ENCODE assay signal across 17 cellular contexts in the genomic region with DNA sequence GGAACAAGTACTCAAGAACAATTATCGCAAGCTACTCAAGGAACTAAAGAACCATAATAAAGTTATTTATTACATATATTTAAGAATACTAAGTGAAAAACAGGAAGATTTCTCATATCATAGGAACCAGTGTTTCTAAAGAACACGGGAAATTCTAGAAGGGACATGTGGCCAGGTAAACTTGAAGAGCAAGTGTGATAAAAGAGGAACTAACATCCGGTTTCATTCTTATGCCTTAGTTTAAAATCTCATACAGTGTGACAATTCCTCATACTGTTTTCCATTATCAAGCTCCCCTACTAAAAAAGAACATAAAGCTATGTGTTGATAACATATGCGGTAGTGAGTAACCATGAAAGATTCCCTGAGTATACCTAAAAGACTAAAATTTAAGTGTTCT. TPM values are rescaled to one million over a fixed set of nuclear protein-coding genes. Genes with fewer than 3 reads are reported as not detected.
DNase-seq lines count a peak whose midpoint lies in the region; ATAC-seq, FAIRE-seq and TF ChIP-seq lines count a peak whose summit lies in the region.
"Had no signal": no experiment of that assay in that cellular context is flagged by ENCODE, and none has a peak within 500 bp of the region (broad histone marks: within the 10 kb centered on the region; RNA-seq: fewer than 3 reads in every experiment).

No MANE protein-coding gene starts in this region.

- H3K4me3 ChIP-seq in mammary epithelial cell (replicated peaks in 1 of 3; ENCODE audit: insufficient read depth in 1 of 3, low read depth in 2 of 3, low read length in 3 of 3), result no peak overlapping the region
- H3K4me3 ChIP-seq: BLaER1, tibial nerve had no signal

- H3K27me3 ChIP-seq in mammary epithelial cell (ENCODE audit: insufficient read depth, low read length), result no peaks in the 10 kb centered on the region
- H3K27me3 ChIP-seq: BLaER1, foreskin keratinocyte, tibial nerve had no signal

- DNase-seq in CD1c-positive myeloid dendritic cell (ENCODE audit: extremely low spot score) (peak; percentile 60), GM12892 (ENCODE audit: insufficient read length) (no peak), anterior cingulate cortex (lab: John Stamatoyannopoulos, UW) (no peak), mammary epithelial cell (no peak), COLO829 (ENCODE audit: low spot score) (no peak)
- no peak for DNase-seq in activated naive CD8-positive, alpha-beta T cell treated with anti-CD3 and anti-CD28 coated beads, Interleukin-2, amount 10 ng/mL, durations not matched to agents 7 days and 5 days
- DNase-seq in activated CD4-positive, CD25-positive, alpha-beta regulatory T cell treated with anti-CD3 and anti-CD28 coated beads, Interleukin-2, amount 50 U/mL, for 72 hours, result no peak
- DNase-seq: activated CD4-positive, alpha-beta T cell treated with anti-CD3 and anti-CD28 coated beads, Interleukin-2, amount 50 U/mL, for 48 hours; central memory CD4-positive, alpha-beta T cell; foreskin keratinocyte; NCI-H2081; NCI-H526; stimulated activated CD4-positive, alpha-beta T cell treated with anti-CD3 and anti-CD28 coated beads, Interleukin-4, amount 100 ng/mL, for 1 hour had no signal

- BruUV-seq in mammary epithelial cell (replicated peaks; lab: Mats Ljungman, UMichigan), result no TSS peak

- in situ Hi-C loops in mammary epithelial cell (cut with MboI; ENCODE audit: low sequenced_read_pairs in 2 of 2), result no loop called here

- no peak overlapping the region for H3K9ac ChIP-seq in mammary epithelial cell (ENCODE audit: insufficient read depth, low read length)
- H3K9ac ChIP-seq: BLaER1 had no signal

- dilution Hi-C loops in mammary epithelial cell (cut with HindIII; ENCODE audit: low sequenced_read_pairs), result no loop called here

- peaks cover 19% of the 10 kb centered on the region for H3K36me3 Mint-ChIP-seq in activated naive CD8-positive, alpha-beta T cell treated with anti-CD3 and anti-CD28 coated beads, Interleukin-2, amount 10 ng/mL, durations not matched to agents 7 days and 5 days

- intact Hi-C loops in mammary epithelial cell (cut with micrococcal nuclease), result no loop called here

- H3K27ac ChIP-seq in mammary epithelial cell (ENCODE audit: insufficient read depth, low read depth, low read length), result no peak overlapping the region
- H3K27ac ChIP-seq: BLaER1, foreskin keratinocyte, tibial nerve had no signal

- POLR2A ChIA-PET in activated naive CD8-positive, alpha-beta T cell treated with anti-CD3 and anti-CD28 coated beads, Interleukin-2, amount 10 ng/mL, durations not matched to agents 7 days and 5 days (lab: Charles Lee), result no interaction called here

- no peak overlapping the region for H3K4me2 ChIP-seq in mammary epithelial cell (ENCODE audit: insufficient read depth, low read depth, low read length)
- H3K4me2 ChIP-seq: BLaER1 had no signal

- TF ChIP-seq POLR2A in GM12892 (IDR thresholded peaks at IDR 0.05; ENCODE audit: low read depth, low read length), result no peak

- H3K27ac Mint-ChIP-seq in activated naive CD8-positive, alpha-beta T cell treated with anti-CD3 and anti-CD28 coated beads, Interleukin-2, amount 10 ng/mL, durations not matched to agents 7 days and 5 days, result peak overlapping the region; percentile 59

- no peak overlapping the region for H2AFZ ChIP-seq in mammary epithelial cell (ENCODE audit: low read depth, low read length)

- H3K4me1 ChIP-seq in mammary epithelial cell (ENCODE audit: insufficient read depth, low read length), result no peaks in the 10 kb centered on the region
- H3K4me1 ChIP-seq: BLaER1, foreskin keratinocyte, tibial nerve had no signal

- CTCF ChIA-PET in mammary epithelial cell (lab: Charles Lee; ENCODE audit: low non-redundant PET), result no interaction called here

- no peaks in the 10 kb centered on the region for H3K27me3 Mint-ChIP-seq in activated naive CD8-positive, alpha-beta T cell treated with anti-CD3 and anti-CD28 coated beads, Interleukin-2, amount 10 ng/mL, durations not matched to agents 7 days and 5 days

- H3K4me1 Mint-ChIP-seq in activated naive CD8-positive, alpha-beta T cell treated with anti-CD3 and anti-CD28 coated beads, Interleukin-2, amount 10 ng/mL, durations not matched to agents 7 days and 5 days, result peaks cover 14% of the 10 kb centered on the region

- no peak overlapping the region for H3K4me3 Mint-ChIP-seq in activated naive CD8-positive, alpha-beta T cell treated with anti-CD3 and anti-CD28 coated beads, Interleukin-2, amount 10 ng/mL, durations not matched to agents 7 days and 5 days

- FAIRE-seq in GM12892 (lab: Jason Lieb, UNC), result peak; percentile 38
- FAIRE-seq: H54 had no signal

- no peaks in the 10 kb centered on the region for H3K9me3 ChIP-seq in mammary epithelial cell (replicated peaks; ENCODE audit: insufficient read depth, low read length)
- H3K9me3 ChIP-seq: BLaER1, tibial nerve had no signal

- H3K9me3 Mint-ChIP-seq in activated naive CD8-positive, alpha-beta T cell treated with anti-CD3 and anti-CD28 coated beads, Interleukin-2, amount 10 ng/mL, durations not matched to agents 7 days and 5 days, result no peaks in the 10 kb centered on the region

- peaks cover 16% of the 10 kb centered on the region for H3K36me3 ChIP-seq in mammary epithelial cell (ENCODE audit: insufficient read depth, low read length)

- TF ChIP-seq CTCF in mammary epithelial cell (conservative IDR thresholded peaks at IDR 0.05 in 1 of 2, IDR thresholded peaks at IDR 0.05 in 1 of 2; ENCODE audit: extremely low read depth in 1 of 2, insufficient read depth in 1 of 2, low read depth in 1 of 2, low read length in 2 of 2), result no peak

- no peaks in the 10 kb centered on the region for H3K79me2 ChIP-seq in mammary epithelial cell (ENCODE audit: insufficient read depth, low read length)

- H4K20me1 ChIP-seq in mammary epithelial cell (ENCODE audit: insufficient read depth, low read length), result no peaks in the 10 kb centered on the region

- ATAC-seq in HG03442 (IDR thresholded peaks at IDR 0.05; ENCODE audit: unreplicated experiment), result peak; percentile 39
- no peak for ATAC-seq in activated naive CD8-positive, alpha-beta T cell treated with anti-CD3 and anti-CD28 coated beads, Interleukin-2, amount 10 ng/mL, durations not matched to agents 7 days and 5 days (ENCODE audit: low read depth)
- ATAC-seq: foreskin keratinocyte had no signal

- 96% methylated on average over 4 of the region's 4 CpGs for WGBS in mammary epithelial cell (ENCODE audit: low coverage, missing lambda C conversion rate)

RNA-seq across cellular contexts. Expression of gene GPCPD1, which starts 24.1 kb away (rescaled TPM):
- 35.6 TPM for polyA plus RNA-seq in GM12892 (2012; ENCODE audit: missing spikeins)
- 10 to 100 TPM; 47.9 to 51.7 TPM for total RNA-seq in activated naive CD8-positive, alpha-beta T cell treated with anti-CD3 and anti-CD28 coated beads, Interleukin-2, amount 10 ng/mL, durations not matched to agents 7 days and 5 days
- 10 to 100 TPM; 17.3 to 34.4 TPM for total RNA-seq in mammary epithelial cell
- 6.4 TPM for polyA plus RNA-seq in mammary epithelial cell
- polyA minus RNA-seq in mammary epithelial cell, result 56.2 TPM
